Comparison of ENCODE assay signal across 26 cellular contexts in the genomic region with DNA sequence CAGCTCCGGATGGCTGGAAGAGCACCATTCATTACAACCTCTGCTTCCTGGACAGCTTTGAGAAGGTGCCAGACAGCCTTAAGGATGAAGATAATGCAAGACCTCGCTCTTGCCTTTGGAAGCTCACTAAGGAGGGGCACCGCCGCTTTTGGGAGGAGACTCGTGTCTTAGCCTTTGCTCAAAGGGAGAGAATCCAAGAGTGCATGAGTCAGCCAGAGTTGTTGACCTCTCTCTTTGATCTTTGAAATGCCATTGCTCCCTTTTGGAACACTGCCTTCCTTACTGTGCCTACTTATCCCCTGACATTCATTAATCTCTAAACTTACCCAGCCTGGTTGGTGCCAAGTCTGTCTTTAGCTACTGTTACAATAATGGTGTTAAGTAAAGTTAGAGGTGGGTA. TPM values are rescaled to one million over a fixed set of nuclear protein-coding genes. Genes with fewer than 3 reads are reported as not detected.
"Had no signal": no experiment of that assay in that cellular context is flagged by ENCODE, and none has a peak within 500 bp of the region (broad histone marks: within the 10 kb centered on the region; RNA-seq: fewer than 3 reads in every experiment).

No MANE protein-coding gene starts in this region.

- H3K27me3 ChIP-seq: brain microvascular endothelial cell, esophagus squamous epithelium, neural progenitor cell, tibial artery, vagina had no signal

- H3K9me3 ChIP-seq: esophagus squamous epithelium, tibial artery, vagina had no signal

- ATAC-seq: activated CD4-positive, CD25-positive, alpha-beta regulatory T cell treated with anti-CD3 and anti-CD28 coated beads, Interleukin-2, amount 50 U/mL, for 24 hours; stimulated activated naive B cell treated with anti-CD40 and anti-IgM and Interleukin-4, amounts not matched to agents 10 μg/mL and 1 μg/mL and 100 μg/mL, for 72 hours had no signal

- H3K36me3 ChIP-seq: brain microvascular endothelial cell, esophagus squamous epithelium, neural progenitor cell, tibial artery, vagina had no signal

- H3K27ac ChIP-seq: brain microvascular endothelial cell, coronary artery, esophagus squamous epithelium, neural progenitor cell, parathyroid adenoma, tibial artery, vagina had no signal

- H3K4me1 ChIP-seq: neural progenitor cell, parathyroid adenoma, tibial artery, vagina had no signal

- DNase-seq: activated CD4-positive, alpha-beta T cell treated with anti-CD3 and anti-CD28 coated beads, Interleukin-2, amount 50 U/mL, for 1 hour; activated naive CD8-positive, alpha-beta T cell treated with anti-CD3 and anti-CD28 coated beads, Interleukin-2, amount 10 ng/mL, durations not matched to agents 7 days and 5 days; anterior cingulate cortex; brain microvascular endothelial cell; effector CD4-positive, alpha-beta T cell; esophagus squamous epithelium; glutamatergic neuron; kidney glomerular epithelial cell; naive B cell; retina; stimulated activated CD4-positive, alpha-beta T cell treated with anti-CD3 and anti-CD28 coated beads, Interleukin-15, amount 100 ng/mL, for 24 hours; stimulated activated CD4-positive, alpha-beta T cell treated with anti-CD3 and anti-CD28 coated beads, Interleukin-4, amount 100 ng/mL, for 1 hour; stimulated activated naive B cell treated with anti-CD40 and anti-IgM and Interleukin-4, amounts not matched to agents 10 μg/mL and 1 μg/mL and 100 μg/mL, for 72 hours; tibial artery had no signal

- H3K4me3 ChIP-seq: coronary artery, esophagus squamous epithelium, neural progenitor cell, tibial artery, vagina had no signal

RNA-seq across cellular contexts. Expression of a gene that starts 1.2 kb away (rescaled TPM):
- total RNA-seq: activated CD8-positive, alpha-beta memory T cell treated with anti-CD3 and anti-CD28 coated beads for 36 hours; activated naive CD8-positive, alpha-beta T cell treated with anti-CD3 and anti-CD28 coated beads, Interleukin-2, amount 10 ng/mL, durations not matched to agents 7 days and 5 days; activated T-helper 1 cell treated with anti-CD3 and anti-CD28 coated beads, Interleukin-12 subunit alpha, Interleukin-12 subunit beta, Interleukin-2, Interleukin-4 antibody, amounts not matched to agents 30 ng/mL and 10 ng/mL and 1 ng/mL, durations not matched to agents 14 hours and 24 hours and 36 hours; esophagus squamous epithelium; fibroblast of villous mesenchyme; lung microvascular endothelial cell; skeletal muscle tissue; subcutaneous adipose tissue; T-helper 2 cell treated with Interferon-gamma antibody and Interleukin-4, amounts not matched to agents 100 ng/mL and 5 ng/mL, for 36 hours; vagina had no signal
